ENCODE assay signal across 8 cellular contexts in genomic region chr6:118895241-118895561, GRCh38. TPM values are rescaled to one million over a fixed set of nuclear protein-coding genes. Genes with fewer than 3 reads are reported as not detected.
A peak's percentile ranks its signal among the peaks of the same experiment; 100 is the strongest.
DNase-seq lines count a peak whose midpoint lies in the region; ATAC-seq and TF ChIP-seq lines count a peak whose summit lies in the region.

No MANE protein-coding gene starts in this region.

- TF ChIP-seq CTCF in RWPE2 (IDR thresholded peaks at IDR 0.05; ENCODE audit: poor library complexity, severe bottlenecking) (no peak), gastrocnemius medialis (IDR thresholded peaks at IDR 0.05 in 4 of 5, conservative IDR thresholded peaks at IDR 0.05 in 1 of 5) (no peak)

- H3K36me3 ChIP-seq in GM23248 (ENCODE audit: low read depth): no peaks in the 10 kb centered on the region; the same call in 1 of the 2 replicates
- H3K36me3 ChIP-seq in RWPE2 (ENCODE audit: low read depth): peaks cover 25% of the 10 kb centered on the region
- H3K36me3 ChIP-seq in gastrocnemius medialis: no peaks in the 10 kb centered on the region

- H3K27ac ChIP-seq in GM23248 (peak overlapping the region; percentile 81), RWPE2 (ENCODE audit: poor library complexity, severe bottlenecking) (peak overlapping the region; percentile 88), gastrocnemius medialis (peak overlapping the region; percentile 89 to 97 (median 92))

- H3K9me2 ChIP-seq in GM23248 (ENCODE audit: insufficient read depth): no peaks in the 10 kb centered on the region

- ATAC-seq in RWPE2 (ENCODE audit: low read depth) (no peak), gastrocnemius medialis (no peak)
- no peak for ATAC-seq in activated CD4-positive, CD25-positive, alpha-beta regulatory T cell treated with anti-CD3 and anti-CD28 coated beads, Interleukin-2, amount 50 U/mL, for 24 hours

- H3K9ac ChIP-seq in GM23248: peak overlapping the region; percentile 87

- peaks cover 40% of the 10 kb centered on the region for H3F3A ChIP-seq in GM23248 (ENCODE audit: insufficient read depth)

- DNase-seq in GM23248 (peak; percentile 23), RWPE2 (ENCODE audit: low spot score) (no peak), fibroblast of peridontal ligament (ENCODE audit: extremely low read depth) (peak; percentile 46), gastrocnemius medialis (no peak), germinal center (ENCODE audit: low spot score) (no peak), NCI-H2081 treated with DMSO at 0.1 percent for 48 hours (lab: John Stamatoyannopoulos, UW) (no peak)
- no peak for DNase-seq in stimulated activated CD4-positive, alpha-beta T cell treated with anti-CD3 and anti-CD28 coated beads, Interleukin-4, amount 100 ng/mL, for 24 hours

- peaks cover 69% of the 10 kb centered on the region for H3K79me2 ChIP-seq in GM23248 (ENCODE audit: insufficient read depth)

- no peak for TF ChIP-seq POLR2A in gastrocnemius medialis (IDR thresholded peaks at IDR 0.05)

- H3K4me1 ChIP-seq in GM23248 (ENCODE audit: insufficient read depth) (peaks cover 27% of the 10 kb centered on the region), RWPE2 (ENCODE audit: insufficient read depth, poor library complexity, severe bottlenecking) (peaks cover 11% of the 10 kb centered on the region), gastrocnemius medialis (peaks cover 19 to 32% of the 10 kb centered on the region in 2 donors)

- WGBS in GM23248 (ENCODE audit: low coverage in 1 of 2, low lambda C conversion rate in 2 of 2, missing lambda C conversion rate in 2 of 2), 2 experiments: 1% methylated on average over 14 of the region's 14 CpGs

- H3K27me3 ChIP-seq in GM23248 (replicated peaks; ENCODE audit: insufficient read depth) (no peaks in the 10 kb centered on the region), RWPE2 (ENCODE audit: insufficient read depth, poor library complexity, severe bottlenecking) (no peaks in the 10 kb centered on the region), gastrocnemius medialis (no peaks in the 10 kb centered on the region)

- H3K4me2 ChIP-seq in GM23248 (ENCODE audit: unreplicated experiment): peak overlapping the region; percentile 94

- intact Hi-C loops in gastrocnemius medialis (cut with DNase I; ENCODE audit: low total_unique reads): loop anchor here (10.0 kb wide), 4 partner anchors 240 to 1220 kb away; partner anchors contain the start of genes CEP85L and NUS1

- in situ Hi-C loops in GM23248 (cut with MboI): no loop called here
- in situ Hi-C loops in gastrocnemius medialis (cut with MboI; ENCODE audit: low sequenced_read_pairs in 4 of 4): no loop called here

- H3K4me3 ChIP-seq in GM23248: peak overlapping the region; percentile 95
- H3K4me3 ChIP-seq in RWPE2 (ENCODE audit: severe bottlenecking): peak overlapping the region; percentile 94
- H3K4me3 ChIP-seq in gastrocnemius medialis: peak overlapping the region; percentile 69 to 95 (median 78)

- no peaks in the 10 kb centered on the region for H3K9me3 ChIP-seq in GM23248 (ENCODE audit: low read depth)
- no peaks in the 10 kb centered on the region for H3K9me3 ChIP-seq in RWPE2 (ENCODE audit: severe bottlenecking)
- H3K9me3 ChIP-seq in gastrocnemius medialis: no peaks in the 10 kb centered on the region

- H2AFZ ChIP-seq in GM23248: peak overlapping the region; percentile 90

- no peaks in the 10 kb centered on the region for H4K20me1 ChIP-seq in GM23248 (ENCODE audit: insufficient read depth)

RNA-seq across cellular contexts. Expression of gene ASF1A, which starts 1.2 kb away (rescaled TPM):
- 15.3 and 15.5 TPM in 2 replicates for total RNA-seq in GM23248 (2014; rRNA removed; shearing (Covaris generic))
- 21.5 and 24.7 TPM in 2 replicates for polyA plus RNA-seq in GM23248 (2016; fragmentation: Nextera tagmentation; extraction: Ambion mirVana)
- 10 to 100 TPM in 3 of 4 donors, 1 to 10 TPM in 1; 9.7 to 13.9 (median 11.0) TPM for total RNA-seq in gastrocnemius medialis

RNA-seq across cellular contexts. Expression of gene MCM9, which starts 39.8 kb away (rescaled TPM):
- 3.2 and 7.3 TPM in 2 replicates for total RNA-seq in GM23248 (2014; rRNA removed; shearing (Covaris generic))
- polyA plus RNA-seq in GM23248 (2016; fragmentation: Nextera tagmentation; extraction: Ambion mirVana): 6.1 and 6.2 TPM in 2 replicates
- total RNA-seq in gastrocnemius medialis: 1 to 10 TPM; 3.5 to 6.9 (median 5.0) TPM

Comparison
In these comparisons a context has a peak if more than half of its experiments do, and no peak if none do; other contexts are left out.
1. DNase-seq: peak in GM23248 (single experiment) and fibroblast of peridontal ligament (single experiment); none in RWPE2 (single experiment), gastrocnemius medialis (0 of 2), germinal center (single experiment), stimulated activated CD4-positive, alpha-beta T cell treated with anti-CD3 and anti-CD28 coated beads, Interleukin-4, amount 100 ng/mL, for 24 hours (single experiment) and NCI-H2081 treated with DMSO at 0.1 percent for 48 hours (single experiment).
2. Peak in every context shown above with its lines, with median percentiles within 50 percentile points of each other: H3K27ac ChIP-seq and H3K4me3 ChIP-seq.